ENCODE assay signal across 10 cellular contexts in genomic region chr5:95824747-95825146, GRCh38. TPM values are rescaled to one million over a fixed set of nuclear protein-coding genes. Genes with fewer than 3 reads are reported as not detected.
DNase-seq lines count a peak whose midpoint lies in the region; ATAC-seq and TF ChIP-seq lines count a peak whose summit lies in the region.
"Had no signal": no experiment of that assay in that cellular context is flagged by ENCODE, and none has a peak within 500 bp of the region (broad histone marks: within the 10 kb centered on the region; RNA-seq: fewer than 3 reads in every experiment).

No MANE protein-coding gene starts in this region.

- H3K27ac ChIP-seq in right lobe of liver (peak overlapping the region; percentile 80 to 87 (median 81)), suprapubic skin (peak overlapping the region; percentile 95)

- H3K27me3 Mint-ChIP-seq in activated T-cell treated with anti-CD3 and anti-CD28 coated beads, Interleukin-2, amount 50 U/mL, for 24 hours: no peaks in the 10 kb centered on the region
- no peaks in the 10 kb centered on the region for H3K27me3 Mint-ChIP-seq in activated T-helper 2 cell treated with anti-CD3 and anti-CD28 coated beads, Interferon-gamma antibody, Interleukin-2, Interleukin-4, amounts not matched to agents 10 μg/mL and 5 μg/mL and 100 μg/mL, durations not matched to agents 14 hours and 24 hours and 36 hours (ENCODE audit: low read depth)

- peaks cover 11% of the 10 kb centered on the region for H3K36me3 Mint-ChIP-seq in activated T-cell treated with anti-CD3 and anti-CD28 coated beads, Interleukin-2, amount 50 U/mL, for 24 hours (ENCODE audit: low read depth)
- H3K36me3 Mint-ChIP-seq in activated T-helper 2 cell treated with anti-CD3 and anti-CD28 coated beads, Interferon-gamma antibody, Interleukin-2, Interleukin-4, amounts not matched to agents 10 μg/mL and 5 μg/mL and 100 μg/mL, durations not matched to agents 14 hours and 24 hours and 36 hours (ENCODE audit: low read depth): no peaks in the 10 kb centered on the region

- peak overlapping the region; percentile 95 for H3K27ac Mint-ChIP-seq in activated T-cell treated with anti-CD3 and anti-CD28 coated beads, Interleukin-2, amount 50 U/mL, for 24 hours
- peak overlapping the region; percentile 80 for H3K27ac Mint-ChIP-seq in activated T-helper 2 cell treated with anti-CD3 and anti-CD28 coated beads, Interferon-gamma antibody, Interleukin-2, Interleukin-4, amounts not matched to agents 10 μg/mL and 5 μg/mL and 100 μg/mL, durations not matched to agents 14 hours and 24 hours and 36 hours

- no peaks in the 10 kb centered on the region for H3K27me3 ChIP-seq in right lobe of liver
- H3K27me3 ChIP-seq in suprapubic skin: no peaks in the 10 kb centered on the region
- H3K27me3 ChIP-seq: SJSA1 had no signal

- no peak for ATAC-seq in right lobe of liver
- ATAC-seq in GM18867 (IDR thresholded peaks at IDR 0.05; ENCODE audit: unreplicated experiment): no peak
- no peak for ATAC-seq in HG02885 (IDR thresholded peaks at IDR 0.05; ENCODE audit: poor library complexity, unreplicated experiment)

- TF ChIP-seq EP300 in suprapubic skin (IDR thresholded peaks at IDR 0.05): no peak

- intact Hi-C loops in activated T-helper 2 cell treated with anti-CD3 and anti-CD28 coated beads, Interferon-gamma antibody, Interleukin-2, Interleukin-4, amounts not matched to agents 10 μg/mL and 5 μg/mL and 100 μg/mL, durations not matched to agents 14 hours and 24 hours and 36 hours (cut with micrococcal nuclease): loop anchor here (5.0 to 10.0 kb wide), 4 partner anchors 107 to 838 kb away; partner anchors contain the start of genes ARSK, CAST, RFESD and SKIC3
- intact Hi-C loops in right lobe of liver (cut with DNase I): no loop called here

- WGBS in right lobe of liver (ENCODE audit: insufficient coverage, low coverage, low lambda C conversion rate, missing lambda C conversion rate): 86% methylated on average over 5 of the region's 5 CpGs
- 88% methylated on average over 5 of the region's 5 CpGs for WGBS in suprapubic skin

- no peak for TF ChIP-seq CTCF in right lobe of liver (IDR thresholded peaks at IDR 0.05)
- TF ChIP-seq CTCF in suprapubic skin (IDR thresholded peaks at IDR 0.05): no peak

- no peak for TF ChIP-seq POLR2A in right lobe of liver (IDR thresholded peaks at IDR 0.05)
- no peak for TF ChIP-seq POLR2A in suprapubic skin (IDR thresholded peaks at IDR 0.05)

- no peak overlapping the region for H3K4me3 ChIP-seq in right lobe of liver
- H3K4me3 ChIP-seq in suprapubic skin: no peak overlapping the region
- H3K4me3 ChIP-seq: SJSA1 had no signal

- H3K36me3 ChIP-seq in right lobe of liver (no peaks in the 10 kb centered on the region), suprapubic skin (no peaks in the 10 kb centered on the region)
- H3K36me3 ChIP-seq: SJSA1 had no signal

- H3K4me1 Mint-ChIP-seq in activated T-cell treated with anti-CD3 and anti-CD28 coated beads, Interleukin-2, amount 50 U/mL, for 24 hours (ENCODE audit: low read depth): peaks cover 56% of the 10 kb centered on the region
- H3K4me1 Mint-ChIP-seq in activated T-helper 2 cell treated with anti-CD3 and anti-CD28 coated beads, Interferon-gamma antibody, Interleukin-2, Interleukin-4, amounts not matched to agents 10 μg/mL and 5 μg/mL and 100 μg/mL, durations not matched to agents 14 hours and 24 hours and 36 hours (ENCODE audit: low read depth): peaks cover 44% of the 10 kb centered on the region

- peak overlapping the region; percentile 91 for H3K4me3 Mint-ChIP-seq in activated T-cell treated with anti-CD3 and anti-CD28 coated beads, Interleukin-2, amount 50 U/mL, for 24 hours
- peak overlapping the region; percentile 91 for H3K4me3 Mint-ChIP-seq in activated T-helper 2 cell treated with anti-CD3 and anti-CD28 coated beads, Interferon-gamma antibody, Interleukin-2, Interleukin-4, amounts not matched to agents 10 μg/mL and 5 μg/mL and 100 μg/mL, durations not matched to agents 14 hours and 24 hours and 36 hours (ENCODE audit: low read depth)

- H3K9me3 ChIP-seq in right lobe of liver (no peaks in the 10 kb centered on the region), suprapubic skin (no peaks in the 10 kb centered on the region)
- H3K9me3 ChIP-seq: SJSA1 had no signal

- H3K4me1 ChIP-seq in right lobe of liver (peaks cover 0 to 45% (median 18%) of the 10 kb centered on the region in 4 donors), suprapubic skin (peaks cover 33% of the 10 kb centered on the region)

- no peaks in the 10 kb centered on the region for H3K9me3 Mint-ChIP-seq in activated T-cell treated with anti-CD3 and anti-CD28 coated beads, Interleukin-2, amount 50 U/mL, for 24 hours
- no peaks in the 10 kb centered on the region for H3K9me3 Mint-ChIP-seq in activated T-helper 2 cell treated with anti-CD3 and anti-CD28 coated beads, Interferon-gamma antibody, Interleukin-2, Interleukin-4, amounts not matched to agents 10 μg/mL and 5 μg/mL and 100 μg/mL, durations not matched to agents 14 hours and 24 hours and 36 hours

- DNase-seq in activated T-cell treated with anti-CD3 and anti-CD28 coated beads, Interleukin-2, amount 50 U/mL, for 24 hours: peak; percentile 39
- no peak for DNase-seq in activated T-cell treated with anti-CD3 and anti-CD28 coated beads for 4 hours
- DNase-seq in activated T-helper 2 cell treated with anti-CD3 and anti-CD28 coated beads, Interferon-gamma antibody, Interleukin-2, Interleukin-4, amounts not matched to agents 10 μg/mL and 5 μg/mL and 100 μg/mL, durations not matched to agents 14 hours and 24 hours and 36 hours (ENCODE audit: low spot score): no peak
- DNase-seq in right lobe of liver: no peak
- peak in 1 of 2 donors; percentile 26 for DNase-seq in suprapubic skin (ENCODE audit: low spot score in 2 of 2)
- no peak for DNase-seq in NCI-H510A treated with DMSO at 0.1 percent for 48 hours (lab: John Stamatoyannopoulos, UW)
- DNase-seq: NCI-H1436 treated with DMSO at 0.1 percent for 48 hours had no signal

RNA-seq across cellular contexts. Expression of gene GLRX, which starts 2.2 kb away (rescaled TPM):
- total RNA-seq in activated T-helper 2 cell treated with anti-CD3 and anti-CD28 coated beads, Interferon-gamma antibody, Interleukin-2, Interleukin-4, amounts not matched to agents 10 μg/mL and 5 μg/mL and 100 μg/mL, durations not matched to agents 14 hours and 24 hours and 36 hours: 14.9 and 18.5 TPM in 2 replicates
- 100 to 1,000 TPM in 3 of 6 experiments, 10 to 100 TPM in 3; 40.2 to 228 (median 82.8) TPM for total RNA-seq in right lobe of liver
- total RNA-seq in suprapubic skin: 100 to 1,000 TPM in 2 of 4 donors, 10 to 100 TPM in 2; 30.9 to 151 (median 80.0) TPM
